1 cellular context compared by ENCODE assay signal in the genomic region with DNA sequence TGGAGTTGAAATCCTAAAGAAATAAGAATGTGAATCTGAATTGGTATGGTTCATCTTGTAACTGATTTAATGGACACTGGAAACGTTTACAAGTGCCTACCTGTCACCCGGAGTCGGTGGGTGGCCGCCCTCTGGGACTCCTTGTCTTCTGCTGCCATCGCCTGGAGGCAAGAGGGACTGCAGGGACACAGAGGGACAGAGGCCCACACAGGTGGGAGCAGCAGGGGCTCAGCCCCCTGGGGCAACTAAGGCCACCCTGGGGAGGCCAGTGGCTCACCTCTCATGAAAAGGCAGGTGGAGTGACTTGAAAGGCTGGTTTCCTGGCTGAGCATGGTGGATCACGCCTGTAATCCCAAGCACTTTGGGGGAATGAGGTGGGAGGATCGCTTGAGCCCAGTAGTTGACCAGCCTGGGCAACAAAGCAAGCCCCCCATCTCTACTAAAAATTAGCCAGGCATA.
A peak's percentile ranks its signal among the peaks of the same experiment; 100 is the strongest.
TF ChIP-seq lines count a peak whose summit lies in the region.

No MANE protein-coding gene starts in this region.

TF ChIP-seq in SK-N-SH, 30 proteins besides CTCF, POLR2A, EP300 and RAD21 (continued from another document):
- TF ChIP-seq, protein P1, sequence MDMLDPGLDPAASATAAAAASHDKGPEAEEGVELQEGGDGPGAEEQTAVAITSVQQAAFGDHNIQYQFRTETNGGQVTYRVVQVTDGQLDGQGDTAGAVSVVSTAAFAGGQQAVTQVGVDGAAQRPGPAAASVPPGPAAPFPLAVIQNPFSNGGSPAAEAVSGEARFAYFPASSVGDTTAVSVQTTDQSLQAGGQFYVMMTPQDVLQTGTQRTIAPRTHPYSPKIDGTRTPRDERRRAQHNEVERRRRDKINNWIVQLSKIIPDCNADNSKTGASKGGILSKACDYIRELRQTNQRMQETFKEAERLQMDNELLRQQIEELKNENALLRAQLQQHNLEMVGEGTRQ (IDR thresholded peaks at IDR 0.05; ENCODE audit: borderline replicate concordance, low read depth, low read length): no peak
- TF ChIP-seq YY1 (IDR thresholded peaks at IDR 0.05; ENCODE audit: low read depth): no peak
- TF ChIP-seq FOSL2 (IDR thresholded peaks at IDR 0.05; ENCODE audit: borderline replicate concordance, low read depth): no peak
- TF ChIP-seq RXRA (IDR thresholded peaks at IDR 0.05; ENCODE audit: borderline replicate concordance, low read depth): no peak
- peak; percentile 100 for TF ChIP-seq SMC3 (IDR thresholded peaks at IDR 0.05; ENCODE audit: low read depth, low read length)
- TF ChIP-seq FOXM1 (IDR thresholded peaks at IDR 0.05; ENCODE audit: low read depth): no peak
- TF ChIP-seq TAF1 (IDR thresholded peaks at IDR 0.05; ENCODE audit: borderline replicate concordance, low read depth, low read length): no peak
